In the genomic region with DNA sequence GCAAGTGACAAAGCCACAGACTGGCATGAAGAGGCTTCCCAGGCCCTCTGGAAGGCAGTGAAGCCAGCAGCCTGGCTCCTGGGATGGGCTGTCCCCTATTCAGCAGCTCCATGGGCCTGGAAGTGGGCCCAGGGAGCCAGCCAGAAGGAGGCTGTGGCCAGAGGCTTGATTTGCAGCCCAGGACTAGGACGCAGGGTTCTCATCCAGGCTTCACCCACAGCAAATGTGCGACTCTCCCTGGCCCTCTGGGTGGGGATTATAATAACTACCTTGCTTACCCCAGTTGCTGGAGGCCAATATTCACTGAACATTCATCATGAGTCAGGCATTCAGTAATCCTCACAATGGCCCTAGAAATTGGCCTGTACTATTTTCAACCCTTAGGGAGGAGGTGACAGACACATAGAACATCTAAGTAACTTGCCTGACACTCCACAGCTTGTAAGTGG, we compare ENCODE assay signal across 9 cellular contexts. TPM values are rescaled to one million over a fixed set of nuclear protein-coding genes. Genes with fewer than 3 reads are reported as not detected.
DNase-seq lines count a peak whose midpoint lies in the region; ATAC-seq, FAIRE-seq and TF ChIP-seq lines count a peak whose summit lies in the region.
"Had no signal": no experiment of that assay in that cellular context is flagged by ENCODE, and none has a peak within 500 bp of the region (broad histone marks: within the 10 kb centered on the region; RNA-seq: fewer than 3 reads in every experiment).

No MANE protein-coding gene starts in this region.

- no peaks in the 10 kb centered on the region for H3K27me3 ChIP-seq in neuronal stem cell (ENCODE audit: control insufficient read depth in 3 of 3, insufficient read depth in 3 of 3, low read depth in 1 of 3, low read length in 3 of 3)
- no peaks in the 10 kb centered on the region for H3K27me3 ChIP-seq in HepG2 (ENCODE audit: control insufficient read depth in 1 of 2, insufficient read depth in 2 of 2, low read length in 2 of 2)

- no peak for TF ChIP-seq RAD21 in HepG2 (CRISPR knock-in tag; IDR thresholded peaks at IDR 0.05)

- no TSS peak for BruUV-seq in HepG2 (replicated peaks; lab: Mats Ljungman, UMichigan)

- no peak for TF ChIP-seq POLR2A in HepG2 (IDR thresholded peaks at IDR 0.05; ENCODE audit: insufficient read depth in 1 of 2, low read depth in 2 of 2, low read length in 2 of 2)

- POLR2A ChIA-PET in HepG2 (lab: Yijun Ruan, JAX): no interaction called here

- no peak overlapping the region for H3K4me3 ChIP-seq in neuronal stem cell (ENCODE audit: low read length in 2 of 2)
- no peak overlapping the region for H3K4me3 ChIP-seq in HepG2 (replicated peaks in 1 of 3; ENCODE audit: insufficient read depth in 1 of 3, low read depth in 2 of 3, low read length in 3 of 3)

- peak overlapping the region; percentile 79 for H3K18ac ChIP-seq in neuronal stem cell (ENCODE audit: low read length)

- no peak overlapping the region for H3K4ac ChIP-seq in neuronal stem cell (ENCODE audit: low read length)

- intact Hi-C loops in HepG2 (cut with micrococcal nuclease; ENCODE audit: unreplicated experiment): no loop called here

- H3K9ac ChIP-seq in neuronal stem cell (ENCODE audit: low read depth, low read length, poor library complexity) (no peak overlapping the region), HepG2 (ENCODE audit: insufficient read depth, low read depth, low read length) (no peak overlapping the region)

- no peak overlapping the region for H2BK5ac ChIP-seq in neuronal stem cell (ENCODE audit: low read length)

- H3K4me1 ChIP-seq in neuronal stem cell (ENCODE audit: control insufficient read depth in 2 of 2, insufficient read depth in 1 of 2, low read depth in 1 of 2, low read length in 2 of 2): peaks cover 2 to 7% of the 10 kb centered on the region in 2 donors
- peaks cover 33% of the 10 kb centered on the region for H3K4me1 ChIP-seq in HepG2 (ENCODE audit: insufficient read depth, low read length)

- H3K23ac ChIP-seq in neuronal stem cell (ENCODE audit: low read depth, low read length, poor library complexity): peak overlapping the region; percentile 27

- no peak overlapping the region for H3K14ac ChIP-seq in neuronal stem cell (ENCODE audit: low read length)

- no peak for ATAC-seq in HepG2

- DNase-seq in EH (ENCODE audit: low read depth): peak; percentile 87
- DNase-seq in M059J (ENCODE audit: low read depth): peak; percentile 97
- peak; percentile 37 for DNase-seq in cerebellum (ENCODE audit: low spot score)
- no peak for DNase-seq in neuronal stem cell (ENCODE audit: low spot score)
- DNase-seq in NCI-H510A treated with DMSO at 0.1 percent for 48 hours (lab: John Stamatoyannopoulos, UW): no peak
- no peak for DNase-seq in ureter (ENCODE audit: low spot score)
- DNase-seq in CD1c-positive myeloid dendritic cell (ENCODE audit: extremely low spot score): no peak
- no peak for DNase-seq in HepG2 (ENCODE audit: low spot score)
- DNase-seq: activated CD4-positive, alpha-beta memory T cell treated with anti-CD3 and anti-CD28 coated beads for 36 hours had no signal

- no peaks in the 10 kb centered on the region for H3K79me2 ChIP-seq in HepG2 (ENCODE audit: insufficient read depth, low read length)

- CTCF ChIA-PET in HepG2 (lab: Yijun Ruan, JAX; ENCODE audit: low intra/inter-chr PET ratio, low total read pairs): no interaction called here

- H2BK120ac ChIP-seq in neuronal stem cell (ENCODE audit: low read depth, low read length): no peak overlapping the region

- no peak overlapping the region for H3K27ac ChIP-seq in neuronal stem cell (replicated peaks; ENCODE audit: low read length)
- no peak overlapping the region for H3K27ac ChIP-seq in HepG2 (ENCODE audit: extremely low read length, insufficient read depth, low read length)

- H3K9me3 ChIP-seq in neuronal stem cell (replicated peaks in 1 of 2; ENCODE audit: control insufficient read depth in 2 of 2, insufficient read depth in 1 of 2, low read depth in 1 of 2, low read length in 2 of 2) (no peaks in the 10 kb centered on the region), HepG2 (ENCODE audit: low read length) (no peaks in the 10 kb centered on the region)

- no peak overlapping the region for H2BK12ac ChIP-seq in neuronal stem cell (ENCODE audit: low read length)

- no peak overlapping the region for H2AFZ ChIP-seq in neuronal stem cell (ENCODE audit: low read length)
- H2AFZ ChIP-seq in HepG2 (ENCODE audit: low read length): no peak overlapping the region

- no CpG with 5 or more reads among the region's 2 CpGs for WGBS in neuronal stem cell (ENCODE audit: extremely low coverage in 2 of 2, insufficient read length in 2 of 2, insufficient replicate concordance in 1 of 2), 2 donors
- 60% methylated on average over 1 of the region's 2 CpGs for WGBS in HepG2 (ENCODE audit: low lambda C conversion rate)

- peak overlapping the region; percentile 24 for H2AK5ac ChIP-seq in neuronal stem cell (ENCODE audit: low read depth, low read length)

- in situ Hi-C loops in HepG2 (cut with HindIII; ENCODE audit: extremely low pct_ligation_motif_present, low pct_unique_long_range_greater_than_20kb): no loop called here

- no peaks in the 10 kb centered on the region for H4K20me1 ChIP-seq in HepG2 (ENCODE audit: insufficient read depth, low read length)

- no peak overlapping the region for H4K8ac ChIP-seq in neuronal stem cell (ENCODE audit: low read depth, low read length)

- no peaks in the 10 kb centered on the region for H3K79me1 ChIP-seq in neuronal stem cell (ENCODE audit: low read depth, low read length)

- no peak for FAIRE-seq in HepG2 (lab: Jason Lieb, UNC)

- no peak for TF ChIP-seq CTCF in HepG2 (CRISPR knock-in tag; IDR thresholded peaks at IDR 0.05)

- peaks cover 0 to 1% of the 10 kb centered on the region in 2 donors for H3K36me3 ChIP-seq in neuronal stem cell (replicated peaks in 1 of 2; ENCODE audit: control insufficient read depth in 2 of 2, insufficient read depth in 2 of 2, low read length in 2 of 2)
- no peaks in the 10 kb centered on the region for H3K36me3 ChIP-seq in HepG2 (replicated peaks in 1 of 2; ENCODE audit: control insufficient read depth in 1 of 2, insufficient read depth in 2 of 2, low read length in 2 of 2)

- no peak overlapping the region for H2BK15ac ChIP-seq in neuronal stem cell (ENCODE audit: low read length)

- TF ChIP-seq EP300 in HepG2 (IDR thresholded peaks at IDR 0.05; ENCODE audit: low read depth in 2 of 2, low read length in 2 of 2) (no peak), HepG2 (CRISPR knock-in tag; IDR thresholded peaks at IDR 0.05; ENCODE audit: borderline replicate concordance) (no peak)

- H3K4me2 ChIP-seq in neuronal stem cell (ENCODE audit: insufficient read depth, low read length, poor library complexity, severe bottlenecking): no peak overlapping the region
- no peak overlapping the region for H3K4me2 ChIP-seq in HepG2 (ENCODE audit: low read depth, low read length)

- H4K91ac ChIP-seq in neuronal stem cell (ENCODE audit: low read depth, low read length, poor library complexity): no peak overlapping the region

RNA-seq across cellular contexts. Expression of gene SRP14, which starts 24.6 kb away (rescaled TPM):
- total RNA-seq in M059J (2014; rRNA removed; shearing (Covaris generic)): 236 and 307 TPM in 2 replicates
- total RNA-seq in cerebellum: 84.8 TPM
- polyA plus RNA-seq in neuronal stem cell (2013, experiment 1 of 2): 655 TPM
- 647 TPM for polyA plus RNA-seq in neuronal stem cell (2013, experiment 2 of 2)
- 157 TPM for total RNA-seq in ureter
- total RNA-seq in HepG2 (2016; rRNA removed; fragmentation: Illumina TruSeq; extraction: Trizol): 208 and 346 TPM in 2 replicates
- total RNA-seq in HepG2 (2016; cell fraction: cytosol; rRNA removed; fragmentation: Illumina TruSeq; extraction: Trizol; ENCODE audit: low read depth): 41.2 and 44.6 TPM in 2 replicates
- total RNA-seq in HepG2 (2016; cell fraction: insoluble cytoplasmic fraction; rRNA removed; fragmentation: Illumina TruSeq; extraction: Trizol): 215 and 364 TPM in 2 replicates
- total RNA-seq in HepG2 (2016; cell fraction: membrane; rRNA removed; fragmentation: Illumina TruSeq; extraction: Trizol): 66.6 and 67.3 TPM in 2 replicates
- 83.4 and 83.7 TPM in 2 replicates for total RNA-seq in HepG2 (2016; cell fraction: nucleus; rRNA removed; fragmentation: Illumina TruSeq; extraction: Trizol)
- polyA plus RNA-seq in HepG2 (2011; rRNA removed): 257 and 356 TPM in 2 replicates
- polyA plus RNA-seq in HepG2 (2011; cell fraction: cytosol; rRNA removed): 182 and 220 TPM in 2 replicates
- polyA plus RNA-seq in HepG2 (2011; cell fraction: nucleus; rRNA removed): 51.4 and 52.1 TPM in 2 replicates
- 184 and 206 TPM in 2 replicates for polyA plus RNA-seq in HepG2 (2012)
- polyA plus RNA-seq in HepG2 (2016; cell fraction: cytosol; fragmentation: Illumina TruSeq; extraction: Trizol; ENCODE audit: low read depth): 72.3 and 76.1 TPM in 2 replicates
- 607 and 646 TPM in 2 replicates for polyA plus RNA-seq in HepG2 (2016; cell fraction: insoluble cytoplasmic fraction; fragmentation: Illumina TruSeq; extraction: Trizol; ENCODE audit: low read depth)
- polyA plus RNA-seq in HepG2 (2016; cell fraction: membrane; fragmentation: Illumina TruSeq; extraction: Trizol; ENCODE audit: low read depth): 102 TPM in 2 replicates
- polyA plus RNA-seq in HepG2 (2016; cell fraction: nucleus; fragmentation: Illumina TruSeq; extraction: Trizol; ENCODE audit: insufficient read depth, low read depth): 218 and 240 TPM in 2 replicates
- polyA minus RNA-seq in HepG2 (2011; rRNA and poly(A)+ RNA removed; ENCODE audit: low replicate concordance): 39.8 and 85.1 TPM in 2 replicates
- 43.2 and 55.2 TPM in 2 replicates for polyA minus RNA-seq in HepG2 (2011; cell fraction: cytosol; rRNA and poly(A)+ RNA removed)
- 31.1 and 41.5 TPM in 2 replicates for polyA minus RNA-seq in HepG2 (2011; cell fraction: nucleus; rRNA and poly(A)+ RNA removed)

RNA-seq across cellular contexts. Expression of gene BMF, which starts 45.1 kb away (rescaled TPM):
- total RNA-seq in M059J (2014; rRNA removed; shearing (Covaris generic)): 5.4 and 12.1 TPM in 2 replicates
- total RNA-seq in cerebellum (4.3 TPM), ureter (8.3 TPM), HepG2 (2016; rRNA removed; fragmentation: Illumina TruSeq; extraction: Trizol) (5.4 and 8.7 TPM in 2 replicates)
- 6.6 TPM for polyA plus RNA-seq in neuronal stem cell (2013, experiment 1 of 2)
- polyA plus RNA-seq in neuronal stem cell (2013, experiment 2 of 2): 6.6 TPM
- total RNA-seq in HepG2 (2016; cell fraction: cytosol; rRNA removed; fragmentation: Illumina TruSeq; extraction: Trizol; ENCODE audit: low read depth): 0.88 and 1.0 TPM in 2 replicates
- total RNA-seq in HepG2 (2016; cell fraction: insoluble cytoplasmic fraction; rRNA removed; fragmentation: Illumina TruSeq; extraction: Trizol): 5.1 and 9.6 TPM in 2 replicates
- 2.8 and 3.2 TPM in 2 replicates for total RNA-seq in HepG2 (2016; cell fraction: membrane; rRNA removed; fragmentation: Illumina TruSeq; extraction: Trizol)
- total RNA-seq in HepG2 (2016; cell fraction: nucleus; rRNA removed; fragmentation: Illumina TruSeq; extraction: Trizol): 11.8 and 14.8 TPM in 2 replicates
- polyA plus RNA-seq in HepG2 (2011; rRNA removed): 15.9 and 32.7 TPM in 2 replicates
- 12.2 and 20.6 TPM in 2 replicates for polyA plus RNA-seq in HepG2 (2011; cell fraction: cytosol; rRNA removed)
- 28.3 and 48.7 TPM in 2 replicates for polyA plus RNA-seq in HepG2 (2011; cell fraction: nucleus; rRNA removed)
- polyA plus RNA-seq in HepG2 (2012): 14.9 and 27.8 TPM in 2 replicates
- 0.38 and 0.44 TPM in 2 replicates for polyA plus RNA-seq in HepG2 (2016; cell fraction: cytosol; fragmentation: Illumina TruSeq; extraction: Trizol; ENCODE audit: low read depth)
- 4.3 and 4.9 TPM in 2 replicates for polyA plus RNA-seq in HepG2 (2016; cell fraction: insoluble cytoplasmic fraction; fragmentation: Illumina TruSeq; extraction: Trizol; ENCODE audit: low read depth)
- polyA plus RNA-seq in HepG2 (2016; cell fraction: membrane; fragmentation: Illumina TruSeq; extraction: Trizol; ENCODE audit: low read depth): 0.95 and 1.0 TPM in 2 replicates
- 13.0 and 15.3 TPM in 2 replicates for polyA plus RNA-seq in HepG2 (2016; cell fraction: nucleus; fragmentation: Illumina TruSeq; extraction: Trizol; ENCODE audit: insufficient read depth, low read depth)
- 3.0 and 44.4 TPM in 2 replicates for polyA minus RNA-seq in HepG2 (2011; rRNA and poly(A)+ RNA removed; ENCODE audit: low replicate concordance)
- polyA minus RNA-seq in HepG2 (2011; cell fraction: cytosol; rRNA and poly(A)+ RNA removed): 11.2 and 23.6 TPM in 2 replicates
- polyA minus RNA-seq in HepG2 (2011; cell fraction: nucleus; rRNA and poly(A)+ RNA removed): 23.4 and 35.4 TPM in 2 replicates

Comparison
In these comparisons a context has a peak if more than half of its experiments do, and no peak if none do; other contexts are left out.
1. DNase-seq: peak in EH (single experiment), M059J (single experiment) and cerebellum (single experiment); none in neuronal stem cell (single experiment), NCI-H510A treated with DMSO at 0.1 percent for 48 hours (single experiment), ureter (single experiment), CD1c-positive myeloid dendritic cell (single experiment) and HepG2 (single experiment).